In the genomic region with DNA sequence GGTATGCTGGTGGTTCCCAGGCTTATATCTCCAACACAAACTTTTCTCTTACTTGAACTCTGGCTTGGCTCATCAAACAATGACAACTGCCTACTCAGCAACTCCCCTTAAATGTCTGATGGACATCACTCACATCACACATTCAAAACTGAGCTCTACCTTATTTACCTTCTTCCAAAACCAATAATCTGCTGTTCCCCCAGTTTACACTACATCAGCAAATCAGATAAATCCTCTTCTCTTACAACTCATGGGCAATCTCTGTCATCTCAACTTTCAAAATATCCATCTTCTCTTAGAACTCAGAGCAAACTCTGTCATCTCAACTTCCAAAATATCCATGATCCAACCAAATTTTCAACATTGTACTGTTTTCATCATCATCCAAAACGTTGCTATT, we compare ENCODE assay signal across 7 cellular contexts.
"Had no signal": no experiment of that assay in that cellular context is flagged by ENCODE, and none has a peak within 500 bp of the region (broad histone marks: within the 10 kb centered on the region; RNA-seq: fewer than 3 reads in every experiment).

No MANE protein-coding gene starts in this region.

- FAIRE-seq: G401.6, GM12878, GM12892, GM18507, GM19239 had no signal

- ATAC-seq: GM12878 had no signal

- H3K4me3 ChIP-seq: GM12878 had no signal

- DNase-seq: GDM1, GF-D8 had no signal
